ENCODE assay signal across 11 cellular contexts in genomic region chr3:195697582-195698324, GRCh38. TPM values are rescaled to one million over a fixed set of nuclear protein-coding genes. Genes with fewer than 3 reads are reported as not detected.
DNase-seq lines count a peak whose midpoint lies in the region; ATAC-seq lines count a peak whose summit lies in the region.
"Had no signal": no experiment of that assay in that cellular context is flagged by ENCODE, and none has a peak within 500 bp of the region (broad histone marks: within the 10 kb centered on the region; RNA-seq: fewer than 3 reads in every experiment).

No MANE protein-coding gene starts in this region.

- no peaks in the 10 kb centered on the region for H3K9me3 Mint-ChIP-seq in activated T-cell treated with anti-CD3 and anti-CD28 coated beads, Interleukin-2, amount 50 U/mL, for 24 hours
- H3K9me3 Mint-ChIP-seq in activated T-helper 2 cell treated with anti-CD3 and anti-CD28 coated beads, Interferon-gamma antibody, Interleukin-2, Interleukin-4, amounts not matched to agents 10 μg/mL and 5 μg/mL and 100 μg/mL, durations not matched to agents 14 hours and 24 hours and 36 hours, result no peaks in the 10 kb centered on the region
- H3K9me3 Mint-ChIP-seq in stimulated activated effector memory CD8-positive, alpha-beta T cell treated with anti-CD3 and anti-CD28 coated beads, Interleukin-12 subunit alpha, Interleukin-12 subunit beta, amount 100 ng/mL, for 72 hours, result no peaks in the 10 kb centered on the region
- H3K9me3 Mint-ChIP-seq: mesothelial cell of epicardium had no signal

- no peaks in the 10 kb centered on the region for H3K27me3 Mint-ChIP-seq in activated T-cell treated with anti-CD3 and anti-CD28 coated beads, Interleukin-2, amount 50 U/mL, for 24 hours
- H3K27me3 Mint-ChIP-seq in activated T-helper 2 cell treated with anti-CD3 and anti-CD28 coated beads, Interferon-gamma antibody, Interleukin-2, Interleukin-4, amounts not matched to agents 10 μg/mL and 5 μg/mL and 100 μg/mL, durations not matched to agents 14 hours and 24 hours and 36 hours (ENCODE audit: low read depth), result no peaks in the 10 kb centered on the region

- peaks cover 42% of the 10 kb centered on the region for H3K36me3 Mint-ChIP-seq in activated T-cell treated with anti-CD3 and anti-CD28 coated beads, Interleukin-2, amount 50 U/mL, for 24 hours (ENCODE audit: low read depth)
- peaks cover 62% of the 10 kb centered on the region for H3K36me3 Mint-ChIP-seq in activated T-helper 2 cell treated with anti-CD3 and anti-CD28 coated beads, Interferon-gamma antibody, Interleukin-2, Interleukin-4, amounts not matched to agents 10 μg/mL and 5 μg/mL and 100 μg/mL, durations not matched to agents 14 hours and 24 hours and 36 hours (ENCODE audit: low read depth)
- H3K36me3 Mint-ChIP-seq in stimulated activated effector memory CD8-positive, alpha-beta T cell treated with anti-CD3 and anti-CD28 coated beads, Interleukin-12 subunit alpha, Interleukin-12 subunit beta, amount 100 ng/mL, for 72 hours, result peaks cover 81% of the 10 kb centered on the region

- H3K4me3 Mint-ChIP-seq in activated T-cell treated with anti-CD3 and anti-CD28 coated beads, Interleukin-2, amount 50 U/mL, for 24 hours, result no peak overlapping the region
- H3K4me3 Mint-ChIP-seq in activated T-helper 2 cell treated with anti-CD3 and anti-CD28 coated beads, Interferon-gamma antibody, Interleukin-2, Interleukin-4, amounts not matched to agents 10 μg/mL and 5 μg/mL and 100 μg/mL, durations not matched to agents 14 hours and 24 hours and 36 hours (ENCODE audit: low read depth), result no peak overlapping the region
- no peak overlapping the region for H3K4me3 Mint-ChIP-seq in stimulated activated effector memory CD8-positive, alpha-beta T cell treated with anti-CD3 and anti-CD28 coated beads, Interleukin-12 subunit alpha, Interleukin-12 subunit beta, amount 100 ng/mL, for 72 hours
- H3K4me3 Mint-ChIP-seq: mesothelial cell of epicardium had no signal

- H3K27ac Mint-ChIP-seq in activated T-cell treated with anti-CD3 and anti-CD28 coated beads, Interleukin-2, amount 50 U/mL, for 24 hours, result peak overlapping the region; percentile 24
- peak overlapping the region; percentile 42 for H3K27ac Mint-ChIP-seq in activated T-helper 2 cell treated with anti-CD3 and anti-CD28 coated beads, Interferon-gamma antibody, Interleukin-2, Interleukin-4, amounts not matched to agents 10 μg/mL and 5 μg/mL and 100 μg/mL, durations not matched to agents 14 hours and 24 hours and 36 hours
- H3K27ac Mint-ChIP-seq in stimulated activated effector memory CD8-positive, alpha-beta T cell treated with anti-CD3 and anti-CD28 coated beads, Interleukin-12 subunit alpha, Interleukin-12 subunit beta, amount 100 ng/mL, for 72 hours, result peak overlapping the region; percentile 36
- H3K27ac Mint-ChIP-seq: mesothelial cell of epicardium had no signal

- peak; percentile 53 to 86 for ATAC-seq in left cardiac atrium
- peak; percentile 35 for ATAC-seq in stimulated activated effector memory CD8-positive, alpha-beta T cell treated with anti-CD3 and anti-CD28 coated beads, Interleukin-12 subunit alpha, Interleukin-12 subunit beta, amount 100 ng/mL, for 72 hours

- intact Hi-C loops in activated T-helper 2 cell treated with anti-CD3 and anti-CD28 coated beads, Interferon-gamma antibody, Interleukin-2, Interleukin-4, amounts not matched to agents 10 μg/mL and 5 μg/mL and 100 μg/mL, durations not matched to agents 14 hours and 24 hours and 36 hours (cut with micrococcal nuclease), result loop anchor here (10.0 kb wide), 1 partner anchor 487 kb away; no protein-coding TSS in a partner anchor
- intact Hi-C loops in left cardiac atrium (cut with DNase I), result no loop called here

- no peak for DNase-seq in activated T-cell treated with anti-CD3 and anti-CD28 coated beads, Interleukin-2, amount 50 U/mL, for 24 hours
- DNase-seq in activated T-cell treated with anti-CD3 and anti-CD28 coated beads, Interleukin-2, amount 50 U/mL, for 1 hour, result no peak
- DNase-seq in activated T-helper 2 cell treated with anti-CD3 and anti-CD28 coated beads, Interferon-gamma antibody, Interleukin-2, Interleukin-4, amounts not matched to agents 10 μg/mL and 5 μg/mL and 100 μg/mL, durations not matched to agents 14 hours and 24 hours and 36 hours (ENCODE audit: low spot score), result no peak
- no peak for DNase-seq in left cardiac atrium
- DNase-seq in stimulated activated effector memory CD8-positive, alpha-beta T cell treated with anti-CD3 and anti-CD28 coated beads, Interleukin-12 subunit alpha, Interleukin-12 subunit beta, amount 100 ng/mL, for 72 hours (ENCODE audit: low spot score in 2 of 2), result no peak
- DNase-seq in Ammon's horn (ENCODE audit: low spot score), result no peak
- no peak for DNase-seq in midbrain (lab: John Stamatoyannopoulos, UW)
- no peak for DNase-seq in NCI-H774 (lab: John Stamatoyannopoulos, UW)
- DNase-seq: AML-193, SIG-M5 had no signal

- H3K4me1 Mint-ChIP-seq in activated T-cell treated with anti-CD3 and anti-CD28 coated beads, Interleukin-2, amount 50 U/mL, for 24 hours (ENCODE audit: low read depth), result peaks cover 4% of the 10 kb centered on the region
- peaks cover 17% of the 10 kb centered on the region for H3K4me1 Mint-ChIP-seq in activated T-helper 2 cell treated with anti-CD3 and anti-CD28 coated beads, Interferon-gamma antibody, Interleukin-2, Interleukin-4, amounts not matched to agents 10 μg/mL and 5 μg/mL and 100 μg/mL, durations not matched to agents 14 hours and 24 hours and 36 hours (ENCODE audit: low read depth)
- H3K4me1 Mint-ChIP-seq in stimulated activated effector memory CD8-positive, alpha-beta T cell treated with anti-CD3 and anti-CD28 coated beads, Interleukin-12 subunit alpha, Interleukin-12 subunit beta, amount 100 ng/mL, for 72 hours, result peaks cover 40% of the 10 kb centered on the region

RNA-seq across cellular contexts. Expression of gene MUC20, which starts 23.0 kb away (rescaled TPM):
- 3.9 and 5.0 TPM in 2 replicates for total RNA-seq in activated T-helper 2 cell treated with anti-CD3 and anti-CD28 coated beads, Interferon-gamma antibody, Interleukin-2, Interleukin-4, amounts not matched to agents 10 μg/mL and 5 μg/mL and 100 μg/mL, durations not matched to agents 14 hours and 24 hours and 36 hours
- 1 to 10 TPM; 1.8 to 4.7 TPM for total RNA-seq in left cardiac atrium
